8 cellular contexts compared by ENCODE assay signal in genomic region chr3:99172736-99173657, GRCh38.
DNase-seq lines count a peak whose midpoint lies in the region; ATAC-seq, FAIRE-seq and TF ChIP-seq lines count a peak whose summit lies in the region.

No MANE protein-coding gene starts in this region.

- POLR2A ChIA-PET in GM12878 (lab: Charles Lee): no interaction called here

- H3K4me3 Mint-ChIP-seq in CD4-positive, CD25-positive, alpha-beta regulatory T cell: no peak overlapping the region

- TF ChIP-seq CTCF in GM12878 (IDR thresholded peaks at IDR 0.05 in 2 of 3, conservative IDR thresholded peaks at IDR 0.05 in 1 of 3; ENCODE audit: control insufficient read depth in 2 of 3, extremely low read depth in 1 of 3, insufficient read depth in 1 of 3, low read depth in 3 of 3, low read length in 3 of 3) (peak; percentile 65 to 73 (median 68)), kidney (IDR thresholded peaks at IDR 0.05; ENCODE audit: borderline replicate concordance, extremely low read depth, insufficient read depth) (peak; percentile 50), tibial artery (IDR thresholded peaks at IDR 0.05) (peak; percentile 55)

- BruUV-seq in GM12878 (replicated peaks; lab: Mats Ljungman, UMichigan): no TSS peak

- intact Hi-C loops in GM12878 (cut with micrococcal nuclease; ENCODE audit: unreplicated experiment) (loop anchor here (1.0 to 10.0 kb wide), 5 partner anchors 61 to 362 kb away; no protein-coding TSS in a partner anchor), kidney (cut with DNase I) (no loop called here), tibial artery (cut with DNase I; ENCODE audit: low total_unique reads) (loop anchor here (5.0 kb wide), 1 partner anchor 151 kb away; no protein-coding TSS in a partner anchor)

- H3K9me3 ChIP-seq in CD4-positive, CD25-positive, alpha-beta regulatory T cell (ENCODE audit: control insufficient read depth in 2 of 2, low read length in 2 of 2): no peaks in the 10 kb centered on the region
- no peaks in the 10 kb centered on the region for H3K9me3 ChIP-seq in GM12878 (replicated peaks; ENCODE audit: control insufficient read depth, insufficient read depth, low read length)
- no peaks in the 10 kb centered on the region for H3K9me3 ChIP-seq in kidney (ENCODE audit: control insufficient read depth in 1 of 2, low read length in 2 of 2)
- H3K9me3 ChIP-seq in tibial artery: no peaks in the 10 kb centered on the region

- no peaks in the 10 kb centered on the region for H3K4me1 Mint-ChIP-seq in CD4-positive, CD25-positive, alpha-beta regulatory T cell

- H3K27ac Mint-ChIP-seq in CD4-positive, CD25-positive, alpha-beta regulatory T cell: no peak overlapping the region

- H3K4me1 ChIP-seq in CD4-positive, CD25-positive, alpha-beta regulatory T cell (ENCODE audit: control insufficient read depth, insufficient read depth, low read length, poor library complexity, severe bottlenecking): no peaks in the 10 kb centered on the region
- H3K4me1 ChIP-seq in GM12878 (ENCODE audit: control insufficient read depth, insufficient read depth, low read length) (no peaks in the 10 kb centered on the region), kidney (ENCODE audit: control insufficient read depth in 1 of 2, insufficient read depth in 1 of 2, low read depth in 1 of 2, low read length in 2 of 2) (no peaks in the 10 kb centered on the region), tibial artery (peaks cover 0 to 8% (median 0%) of the 10 kb centered on the region in 4 donors)

- peak in 2 of 3 donors; percentile 1 to 56 for DNase-seq in CD4-positive, CD25-positive, alpha-beta regulatory T cell
- DNase-seq in NCI-H82 (lab: John Stamatoyannopoulos, UW) (peak; percentile 81), GM12878 (ENCODE audit: low read depth, low spot score) (peak; percentile 9), kidney (peak; percentile 18), tibial artery (peak in 1 of 2 donors; percentile 51)

- in situ Hi-C loops in GM12878 (cut with MboI): loop anchor here (5.0 to 10.0 kb wide), 3 partner anchors 151 to 578 kb away; partner anchors contain the start of gene CPOX

- peak; percentile 73 for TF ChIP-seq RAD21 in GM12878 (IDR thresholded peaks at IDR 0.05; ENCODE audit: insufficient read depth, low read depth, low read length)

- no peak for TF ChIP-seq EP300 in GM12878 (IDR thresholded peaks at IDR 0.05; ENCODE audit: borderline replicate concordance in 1 of 2, control insufficient read depth in 1 of 2, low read depth in 2 of 2, low read length in 2 of 2)

- SMC1A ChIA-PET in GM12878 (lab: Charles Lee; ENCODE audit: uncharacterized antibody, unreplicated experiment): interaction anchor here (0.8 to 2.2 kb wide), 17 partner anchors 8 to 581 kb away, joined by 3 to 24 read pairs (median 4); no protein-coding TSS in a partner anchor

- ATAC-seq in CD4-positive, CD25-positive, alpha-beta regulatory T cell (ENCODE audit: low read depth in 2 of 2): no peak
- peak; percentile 74 for ATAC-seq in GM18505 (IDR thresholded peaks at IDR 0.05; ENCODE audit: unreplicated experiment)
- peak; percentile 63 for ATAC-seq in HG03108 (IDR thresholded peaks at IDR 0.05; ENCODE audit: unreplicated experiment)
- peak; percentile 88 for ATAC-seq in GM12878
- ATAC-seq in GM19328 (IDR thresholded peaks at IDR 0.05; ENCODE audit: unreplicated experiment): no peak

- H2AFZ ChIP-seq in GM12878 (ENCODE audit: control insufficient read depth, low read depth, low read length): peak overlapping the region; percentile 63

- no peaks in the 10 kb centered on the region for H4K20me1 ChIP-seq in GM12878 (ENCODE audit: control insufficient read depth, insufficient read depth)

- H3K9me3 Mint-ChIP-seq in CD4-positive, CD25-positive, alpha-beta regulatory T cell: peaks cover 0 to 4% (median under 1%) of the 10 kb centered on the region in 7 donors

- no peaks in the 10 kb centered on the region for H3K79me2 ChIP-seq in GM12878 (ENCODE audit: control insufficient read depth, insufficient read depth, low read length)

- H3K36me3 Mint-ChIP-seq in CD4-positive, CD25-positive, alpha-beta regulatory T cell: no peaks in the 10 kb centered on the region

- RAD21 ChIA-PET in GM12878 (lab: Charles Lee; ENCODE audit: unreplicated experiment): interaction anchor here (1.1 to 2.2 kb wide), 7 partner anchors 14 to 581 kb away, joined by 3 to 13 read pairs (median 4); no protein-coding TSS in a partner anchor

- no peaks in the 10 kb centered on the region for H3K36me3 ChIP-seq in CD4-positive, CD25-positive, alpha-beta regulatory T cell (ENCODE audit: control insufficient read depth, insufficient read depth, low read length)
- H3K36me3 ChIP-seq in GM12878 (ENCODE audit: control insufficient read depth in 2 of 2, insufficient read depth in 2 of 2, low read length in 1 of 2) (no peaks in the 10 kb centered on the region), kidney (ENCODE audit: control insufficient read depth in 1 of 2, insufficient read depth in 2 of 2, low read length in 2 of 2) (no peaks in the 10 kb centered on the region), tibial artery (no peaks in the 10 kb centered on the region)

- no peak overlapping the region for H3K27ac ChIP-seq in CD4-positive, CD25-positive, alpha-beta regulatory T cell (ENCODE audit: insufficient read depth, low read length, poor library complexity, severe bottlenecking)
- no peak overlapping the region for H3K27ac ChIP-seq in GM12878 (ENCODE audit: control insufficient read depth, insufficient read depth)
- H3K27ac ChIP-seq in kidney (ENCODE audit: low read depth in 2 of 2, low read length in 2 of 2): no peak overlapping the region
- H3K27ac ChIP-seq in tibial artery: no peak overlapping the region

- CTCF ChIA-PET in GM12878 (lab: Yijun Ruan, JAX): interaction anchor here (0.6 to 4.5 kb wide), 34 partner anchors 10 to 571 kb away, joined by 3 to 67 read pairs (median 4); no protein-coding TSS in a partner anchor

- no peak overlapping the region for H3K4me3 ChIP-seq in CD4-positive, CD25-positive, alpha-beta regulatory T cell (ENCODE audit: low read depth, low read length)
- H3K4me3 ChIP-seq in GM12878 (no peak overlapping the region), kidney (ENCODE audit: low read length in 2 of 2) (no peak overlapping the region), tibial artery (no peak overlapping the region)

- no peaks in the 10 kb centered on the region for H3K27me3 ChIP-seq in CD4-positive, CD25-positive, alpha-beta regulatory T cell (ENCODE audit: control insufficient read depth, insufficient read depth, low read length)
- H3K27me3 ChIP-seq in GM12878 (replicated peaks in 1 of 2; ENCODE audit: control insufficient read depth in 2 of 2, insufficient read depth in 2 of 2, low read length in 1 of 2): no peaks in the 10 kb centered on the region
- no peaks in the 10 kb centered on the region for H3K27me3 ChIP-seq in tibial artery

- WGBS in GM12878 (ENCODE audit: insufficient coverage, insufficient replicate concordance, low lambda C conversion rate, missing lambda C conversion rate): 16% methylated on average over 5 of the region's 5 CpGs

- H3K9ac ChIP-seq in GM12878 (ENCODE audit: control insufficient read depth, insufficient read depth, low read length) (no peak overlapping the region), kidney (ENCODE audit: low read length in 2 of 2) (no peak overlapping the region)

- TF ChIP-seq POLR2A in GM18505 (IDR thresholded peaks at IDR 0.05; ENCODE audit: borderline replicate concordance, extremely low read depth, insufficient read depth, insufficient read length): no peak
- TF ChIP-seq POLR2A in GM12878 (IDR thresholded peaks at IDR 0.05; ENCODE audit: low read depth, low read length): no peak

- no peaks in the 10 kb centered on the region for H3K27me3 Mint-ChIP-seq in CD4-positive, CD25-positive, alpha-beta regulatory T cell

- no peak overlapping the region for H3K4me2 ChIP-seq in GM12878 (ENCODE audit: control insufficient read depth, insufficient read depth)

- FAIRE-seq in GM12878 (lab: Jason Lieb, UNC) (peak; percentile 38), kidney (lab: Jason Lieb, UNC) (no peak)

TF ChIP-seq in GM12878, 131 proteins besides CTCF, POLR2A, EP300 and RAD21 (continues in another document):
- TF ChIP-seq, protein P1, sequence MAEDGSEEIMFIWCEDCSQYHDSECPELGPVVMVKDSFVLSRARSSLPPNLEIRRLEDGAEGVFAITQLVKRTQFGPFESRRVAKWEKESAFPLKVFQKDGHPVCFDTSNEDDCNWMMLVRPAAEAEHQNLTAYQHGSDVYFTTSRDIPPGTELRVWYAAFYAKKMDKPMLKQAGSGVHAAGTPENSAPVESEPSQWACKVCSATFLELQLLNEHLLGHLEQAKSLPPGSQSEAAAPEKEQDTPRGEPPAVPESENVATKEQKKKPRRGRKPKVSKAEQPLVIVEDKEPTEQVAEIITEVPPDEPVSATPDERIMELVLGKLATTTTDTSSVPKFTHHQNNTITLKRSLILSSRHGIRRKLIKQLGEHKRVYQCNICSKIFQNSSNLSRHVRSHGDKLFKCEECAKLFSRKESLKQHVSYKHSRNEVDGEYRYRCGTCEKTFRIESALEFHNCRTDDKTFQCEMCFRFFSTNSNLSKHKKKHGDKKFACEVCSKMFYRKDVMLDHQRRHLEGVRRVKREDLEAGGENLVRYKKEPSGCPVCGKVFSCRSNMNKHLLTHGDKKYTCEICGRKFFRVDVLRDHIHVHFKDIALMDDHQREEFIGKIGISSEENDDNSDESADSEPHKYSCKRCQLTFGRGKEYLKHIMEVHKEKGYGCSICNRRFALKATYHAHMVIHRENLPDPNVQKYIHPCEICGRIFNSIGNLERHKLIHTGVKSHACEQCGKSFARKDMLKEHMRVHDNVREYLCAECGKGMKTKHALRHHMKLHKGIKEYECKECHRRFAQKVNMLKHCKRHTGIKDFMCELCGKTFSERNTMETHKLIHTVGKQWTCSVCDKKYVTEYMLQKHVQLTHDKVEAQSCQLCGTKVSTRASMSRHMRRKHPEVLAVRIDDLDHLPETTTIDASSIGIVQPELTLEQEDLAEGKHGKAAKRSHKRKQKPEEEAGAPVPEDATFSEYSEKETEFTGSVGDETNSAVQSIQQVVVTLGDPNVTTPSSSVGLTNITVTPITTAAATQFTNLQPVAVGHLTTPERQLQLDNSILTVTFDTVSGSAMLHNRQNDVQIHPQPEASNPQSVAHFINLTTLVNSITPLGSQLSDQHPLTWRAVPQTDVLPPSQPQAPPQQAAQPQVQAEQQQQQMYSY (CRISPR knock-in tag; IDR thresholded peaks at IDR 0.05): no peak
- TF ChIP-seq SMC3 (IDR thresholded peaks at IDR 0.05; ENCODE audit: borderline replicate concordance, low read length) (peak; percentile 65; the same call in 1 of the 2 replicates), YY1 (IDR thresholded peaks at IDR 0.05; ENCODE audit: low read depth, low read length) (peak; percentile 52; the same call in 1 of the 2 replicates)

Comparison
In these comparisons a context has a peak if more than half of its experiments do, and no peak if none do; other contexts are left out.
1. ATAC-seq: peak in GM18505 (single experiment), HG03108 (single experiment) and GM12878 (single experiment); none in CD4-positive, CD25-positive, alpha-beta regulatory T cell (0 of 2) and GM19328 (single experiment).
2. Peak in every context shown above with its lines, with median percentiles within 50 percentile points of each other: CTCF ChIP-seq.